In genomic region chr1:67214420-67215174, GRCh38 we compare ENCODE assay signal across 1 cellular context.
TF ChIP-seq lines count a peak whose summit lies in the region.

No MANE protein-coding gene starts in this region.

TF ChIP-seq in K562, 482 proteins besides CTCF, POLR2A, EP300 and RAD21 (continued from another document):
- TF ChIP-seq ZHX1 (conservative IDR thresholded peaks at IDR 0.05; ENCODE audit: low read length) (no peak), MGA (IDR thresholded peaks at IDR 0.05) (no peak)
